13 cellular contexts compared by ENCODE assay signal in genomic region chr17:82200743-82201497, GRCh38. TPM values are rescaled to one million over a fixed set of nuclear protein-coding genes. Genes with fewer than 3 reads are reported as not detected.
A peak's percentile ranks its signal among the peaks of the same experiment; 100 is the strongest.
DNase-seq lines count a peak whose midpoint lies in the region; ATAC-seq and TF ChIP-seq lines count a peak whose summit lies in the region.
"Had no signal": no experiment of that assay in that cellular context is flagged by ENCODE, and none has a peak within 500 bp of the region (broad histone marks: within the 10 kb centered on the region; RNA-seq: fewer than 3 reads in every experiment).

No MANE protein-coding gene starts in this region.

- H3K9me3 Mint-ChIP-seq in immature natural killer cell (no peaks in the 10 kb centered on the region), Calu3 (ENCODE audit: low read depth, unreplicated experiment) (no peaks in the 10 kb centered on the region)
- H3K9me3 Mint-ChIP-seq: dendritic cell treated with granulocyte-macrophage colony-stimulating factor and Interleukin-4, amounts not matched to agents 40 ng/mL and 50 ng/mL, for 4 days; WTC11 had no signal

- H3K27ac ChIP-seq in BLaER1 treated with 17β-estradiol and CSF1 and Interleukin-3, amounts not matched to agents 10 nM and 100 nM = peak overlapping the region in 8 of 11 experiments; percentile 21 to 60 (median 33); a peak in 13 of 22 replicates
- H3K27ac ChIP-seq in RWPE1 = peak overlapping the region; percentile 14
- H3K27ac ChIP-seq: KMS-11, uterus had no signal

- peaks cover 5 to 17% (median 8%) of the 10 kb centered on the region in 3 donors for H3K36me3 Mint-ChIP-seq in immature natural killer cell
- H3K36me3 Mint-ChIP-seq in Calu3 (ENCODE audit: insufficient read depth, unreplicated experiment) = peaks cover 44% of the 10 kb centered on the region

- CTCF ChIA-PET in RWPE1 (lab: Yijun Ruan, JAX) = no interaction called here
- CTCF ChIA-PET in Calu3 (lab: Charles Lee) = no interaction called here

- no peak overlapping the region for H3K4me3 ChIP-seq in BLaER1 treated with 17β-estradiol and CSF1 and Interleukin-3, amounts not matched to agents 10 nM and 100 nM
- H3K4me3 ChIP-seq: uterus had no signal

- peaks cover 52 to 57% of the 10 kb centered on the region in 2 donors for H3K4me1 Mint-ChIP-seq in immature natural killer cell
- H3K4me1 Mint-ChIP-seq in Calu3 (ENCODE audit: low read depth, unreplicated experiment) = peaks cover 21% of the 10 kb centered on the region

- peaks cover 2 to 8% (median 6%) of the 10 kb centered on the region in 3 donors for H3K27me3 Mint-ChIP-seq in immature natural killer cell (ENCODE audit: low read depth in 3 of 3)
- H3K27me3 Mint-ChIP-seq in Calu3 (ENCODE audit: unreplicated experiment) = no peaks in the 10 kb centered on the region
- H3K27me3 Mint-ChIP-seq: dendritic cell treated with granulocyte-macrophage colony-stimulating factor and Interleukin-4, amounts not matched to agents 40 ng/mL and 50 ng/mL, for 4 days had no signal

- H3K27ac Mint-ChIP-seq in immature natural killer cell (peak overlapping the region; percentile 89 to 97 (median 95)), Calu3 (ENCODE audit: unreplicated experiment) (no peak overlapping the region)
- H3K27ac Mint-ChIP-seq: dendritic cell treated with granulocyte-macrophage colony-stimulating factor and Interleukin-4, amounts not matched to agents 40 ng/mL and 50 ng/mL, for 4 days; WTC11 had no signal

- TF ChIP-seq CTCF in RWPE1 (conservative IDR thresholded peaks at IDR 0.05; ENCODE audit: low read depth) (no peak), Calu3 (IDR thresholded peaks at IDR 0.05; ENCODE audit: unreplicated experiment) (no peak)

- DNase-seq in RWPE1 (ENCODE audit: low spot score) (no peak), activated T-cell treated with anti-CD3 and anti-CD28 coated beads for 1 hour (ENCODE audit: low read depth) (peak; percentile 38), immature natural killer cell (peak; percentile 81 to 83 (median 82)), NCI-H1930 (lab: John Stamatoyannopoulos, UW) (no peak), Calu3 (no peak)
- DNase-seq: head of caudate nucleus, uterus had no signal

- BruUV-seq in Calu3 (replicated peaks; lab: Mats Ljungman, UMichigan) = no TSS peak

- H3K4me3 Mint-ChIP-seq in immature natural killer cell (peak overlapping the region; percentile 61 to 81 (median 72)), Calu3 (ENCODE audit: low read depth, unreplicated experiment) (no peak overlapping the region)
- H3K4me3 Mint-ChIP-seq: dendritic cell treated with granulocyte-macrophage colony-stimulating factor and Interleukin-4, amounts not matched to agents 40 ng/mL and 50 ng/mL, for 4 days; WTC11 had no signal

- ATAC-seq in GM18907 (IDR thresholded peaks at IDR 0.05; ENCODE audit: unreplicated experiment) (no peak), HG02763 (IDR thresholded peaks at IDR 0.05; ENCODE audit: unreplicated experiment) (no peak)
- ATAC-seq: WTC11 had no signal

- POLR2A ChIA-PET in RWPE1 (lab: Yijun Ruan, JAX; ENCODE audit: low non-redundant PET) = interaction anchor here (0.6 to 0.9 kb wide), 2 partner anchors 34 to 97 kb away, joined by 3 read pairs; no protein-coding TSS in a partner anchor

- peaks cover 0 to 14% (median 0%) of the 10 kb centered on the region in 11 experiments; a peak in 3 of 22 replicates for H4K20me1 ChIP-seq in BLaER1 treated with 17β-estradiol and CSF1 and Interleukin-3, amounts not matched to agents 10 nM and 100 nM

- intact Hi-C loops in Calu3 (cut with micrococcal nuclease; ENCODE audit: unreplicated experiment) = no loop called here

- H3K4me1 ChIP-seq in BLaER1 treated with 17β-estradiol and CSF1 and Interleukin-3, amounts not matched to agents 10 nM and 100 nM = peaks cover 30 to 51% (median 40%) of the 10 kb centered on the region in 10 experiments
- H3K4me1 ChIP-seq: uterus had no signal

- no peaks in the 10 kb centered on the region for H3K27me3 ChIP-seq in BLaER1 treated with 17β-estradiol and CSF1 and Interleukin-3, amounts not matched to agents 10 nM and 100 nM
- H3K27me3 ChIP-seq: uterus had no signal

- H3K36me3 ChIP-seq in BLaER1 treated with 17β-estradiol and CSF1 and Interleukin-3, amounts not matched to agents 10 nM and 100 nM = peaks cover 7 to 30% (median 19%) of the 10 kb centered on the region in 11 experiments; a peak in 21 of 22 replicates
- H3K36me3 ChIP-seq: uterus had no signal

- peak overlapping the region in 10 of 11 experiments; percentile 6 to 62 (median 38); a peak in 10 of 22 replicates for H3K9ac ChIP-seq in BLaER1 treated with 17β-estradiol and CSF1 and Interleukin-3, amounts not matched to agents 10 nM and 100 nM
- H3K9ac ChIP-seq: KMS-11 had no signal

- peak overlapping the region; percentile 60 to 90 (median 73) for H3K4me2 ChIP-seq in BLaER1 treated with 17β-estradiol and CSF1 and Interleukin-3, amounts not matched to agents 10 nM and 100 nM
- H3K4me2 ChIP-seq: KMS-11 had no signal

- no peaks in the 10 kb centered on the region for H3K9me3 ChIP-seq in BLaER1 treated with 17β-estradiol and CSF1 and Interleukin-3, amounts not matched to agents 10 nM and 100 nM (replicated peaks in 1 of 11)
- H3K9me3 ChIP-seq: uterus had no signal

RNA-seq across cellular contexts. Expression of gene CCDC57, which starts 11.7 kb away (rescaled TPM):
- 10 to 100 TPM; 27.7 to 65.8 (median 28.8) TPM for polyA plus RNA-seq in immature natural killer cell
- 69.9 and 76.8 TPM in 2 replicates for total RNA-seq in Calu3 (2022)

RNA-seq across cellular contexts. Expression of gene SLC16A3, which starts 27.9 kb away (rescaled TPM):
- 10 to 100 TPM in 1 of 3 donors, 1 to 10 TPM in 2; 5.8 to 12.2 (median 6.8) TPM for polyA plus RNA-seq in immature natural killer cell
- total RNA-seq in Calu3 (2022) = 44.7 and 47.2 TPM in 2 replicates

Comparison
In these comparisons a context has a peak if more than half of its experiments do, and no peak if none do; other contexts are left out.
1. DNase-seq: peak in activated T-cell treated with anti-CD3 and anti-CD28 coated beads for 1 hour (single experiment) and immature natural killer cell (3 of 3); none in RWPE1 (single experiment), NCI-H1930 (0 of 2) and Calu3 (single experiment).